In the genomic region with DNA sequence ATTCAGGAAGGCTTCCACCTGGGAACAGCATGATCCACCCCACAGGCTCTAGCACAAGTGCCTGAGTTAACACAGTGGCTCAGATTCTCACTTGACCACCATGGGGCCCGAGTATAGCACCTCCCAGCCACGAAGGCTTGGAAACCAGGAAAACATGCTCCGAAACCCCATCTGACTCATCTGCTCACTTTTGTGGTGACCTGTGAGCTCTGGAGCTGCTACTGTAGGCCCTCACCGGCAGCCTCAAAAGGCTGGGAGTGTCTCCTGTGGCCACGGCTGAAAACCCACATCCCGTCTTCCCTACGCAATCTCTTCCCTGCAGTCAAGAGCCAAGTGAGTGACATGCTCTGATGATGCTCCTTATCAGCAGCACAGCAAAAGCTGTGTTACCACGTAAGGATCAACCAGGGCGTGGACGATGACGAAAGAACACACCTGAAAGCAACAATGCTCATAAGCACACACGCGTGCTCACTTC, we compare ENCODE assay signal across 8 cellular contexts.
DNase-seq lines count a peak whose midpoint lies in the region; ATAC-seq and TF ChIP-seq lines count a peak whose summit lies in the region.

No MANE protein-coding gene starts in this region.

- H3K27ac ChIP-seq in A673 (ENCODE audit: low read depth, low read length, poor library complexity, severe bottlenecking), result peak overlapping the region; percentile 2
- peak overlapping the region; percentile 45 for H3K27ac ChIP-seq in epithelial cell of prostate

- no peak overlapping the region for H3K4me3 ChIP-seq in A673 (ENCODE audit: low read depth, low read length, poor library complexity, severe bottlenecking)

- POLR2A ChIA-PET in A673 (lab: Charles Lee; ENCODE audit: low non-redundant PET), result no interaction called here

- H3K27me3 ChIP-seq in A673 (replicated peaks; ENCODE audit: insufficient read depth, low read depth, low read length, poor library complexity), result no peaks in the 10 kb centered on the region

- intact Hi-C loops in A673 (cut with micrococcal nuclease; ENCODE audit: unreplicated experiment), result no loop called here

- BruUV-seq in A673 (replicated peaks; lab: Mats Ljungman, UMichigan), result no TSS peak

- CTCF ChIA-PET in A673 (lab: Charles Lee), result no interaction called here

- ATAC-seq in HG03097 (IDR thresholded peaks at IDR 0.05; ENCODE audit: low FRiP score, unreplicated experiment), result peak; percentile 32

- no peaks in the 10 kb centered on the region for H3K9me3 ChIP-seq in A673 (ENCODE audit: low read depth, low read length, poor library complexity, severe bottlenecking)

- H3K36me3 ChIP-seq in A673 (ENCODE audit: insufficient read depth, low read length, poor library complexity, severe bottlenecking), result no peaks in the 10 kb centered on the region

- DNase-seq in A673 (ENCODE audit: low spot score) (no peak), epithelial cell of prostate (ENCODE audit: low read depth, low spot score) (peak; percentile 29), pons (ENCODE audit: low spot score) (no peak), dedifferentiated amniotic fluid mesenchymal stem cell (ENCODE audit: extremely low spot score) (no peak), NCI-H526 (lab: John Stamatoyannopoulos, UW) (no peak)
- peak; percentile 77 to 82 for DNase-seq in activated CD4-positive, alpha-beta T cell treated with anti-CD3 and anti-CD28 coated beads, Interleukin-2, amount 50 U/mL, for 48 hours
- peak; percentile 55 for DNase-seq in stimulated activated CD8-positive, alpha-beta memory T cell treated with anti-CD3 and anti-CD28 coated beads, Interleukin-12 subunit alpha, Interleukin-12 subunit beta, amount 100 ng/mL, for 4 hours (ENCODE audit: low read depth)

- peaks cover 42% of the 10 kb centered on the region for H3K4me1 ChIP-seq in A673 (ENCODE audit: insufficient read depth, low read length, poor library complexity, severe bottlenecking)

- no peak for TF ChIP-seq CTCF in A673 (conservative IDR thresholded peaks at IDR 0.05; ENCODE audit: low read depth, low read length)

Comparison
In these comparisons a context has a peak if more than half of its experiments do, and no peak if none do; other contexts are left out.
1. DNase-seq: peak in activated CD4-positive, alpha-beta T cell treated with anti-CD3 and anti-CD28 coated beads, Interleukin-2, amount 50 U/mL, for 48 hours (2 of 2), epithelial cell of prostate (single experiment) and stimulated activated CD8-positive, alpha-beta memory T cell treated with anti-CD3 and anti-CD28 coated beads, Interleukin-12 subunit alpha, Interleukin-12 subunit beta, amount 100 ng/mL, for 4 hours (single experiment); none in A673 (single experiment), pons (single experiment), dedifferentiated amniotic fluid mesenchymal stem cell (single experiment) and NCI-H526 (0 of 2).